Comparison of ENCODE assay signal across 1 cellular context in the genomic region with DNA sequence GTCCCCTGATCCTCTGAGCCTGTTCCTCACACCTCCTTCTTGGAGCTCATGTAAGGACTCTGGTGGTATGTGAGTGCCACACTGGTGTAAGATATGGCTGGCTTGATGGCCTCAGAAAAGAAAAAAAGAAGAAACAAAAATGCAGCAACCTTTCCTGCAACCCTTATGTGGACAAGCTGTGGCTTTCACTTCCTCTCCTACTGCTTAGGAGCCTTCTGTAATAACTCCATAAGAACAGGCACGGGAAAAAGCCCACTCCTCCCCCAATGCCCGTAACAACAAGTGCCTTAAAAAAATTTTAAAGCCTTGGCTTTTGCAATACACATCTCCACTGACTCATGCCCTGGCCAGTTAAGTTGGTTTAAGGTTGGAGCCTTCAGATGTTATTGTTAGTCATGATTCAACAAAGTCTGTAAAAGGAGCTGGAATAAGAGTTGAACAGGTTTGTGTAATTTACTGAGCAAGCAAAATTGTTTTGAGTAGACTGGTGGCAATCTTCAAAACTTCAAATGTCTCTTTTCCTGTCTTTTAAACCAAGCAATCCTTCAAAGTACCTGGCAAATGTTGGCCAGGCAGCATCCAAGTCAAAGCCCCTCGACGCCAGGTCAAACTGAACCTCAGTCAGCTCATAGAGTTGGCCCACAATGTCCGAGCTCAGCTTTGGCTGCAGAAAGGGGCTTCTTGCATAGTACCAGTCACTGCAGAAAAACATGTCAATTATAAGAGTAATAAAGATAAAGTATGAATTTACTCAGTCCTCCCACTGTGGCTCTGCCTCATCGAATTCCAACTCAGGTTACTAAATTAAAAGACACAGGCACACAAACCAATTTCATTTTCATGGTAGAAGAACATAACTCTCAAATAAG.
TF ChIP-seq lines count a peak whose summit lies in the region.

No MANE protein-coding gene starts in this region.

TF ChIP-seq in GM12878, 131 proteins besides CTCF, POLR2A, EP300 and RAD21 (continues in another document):
- no peak for TF ChIP-seq TARDBP (IDR thresholded peaks at IDR 0.05; ENCODE audit: borderline replicate concordance)
- TF ChIP-seq YY1 (IDR thresholded peaks at IDR 0.05; ENCODE audit: low read depth, low read length): peak; percentile 13; the same call in 1 of the 2 replicates
- no peak for TF ChIP-seq TAF1 (IDR thresholded peaks at IDR 0.05; ENCODE audit: borderline replicate concordance, low read depth, low read length)
- TF ChIP-seq KDM1A (IDR thresholded peaks at IDR 0.05; ENCODE audit: borderline replicate concordance): no peak
- TF ChIP-seq MTA2 (IDR thresholded peaks at IDR 0.05; ENCODE audit: low read depth): no peak
- TF ChIP-seq SPI1 (IDR thresholded peaks at IDR 0.05; ENCODE audit: borderline replicate concordance, insufficient read depth, low read depth, low read length): peak; percentile 95
- TF ChIP-seq, protein P1, sequence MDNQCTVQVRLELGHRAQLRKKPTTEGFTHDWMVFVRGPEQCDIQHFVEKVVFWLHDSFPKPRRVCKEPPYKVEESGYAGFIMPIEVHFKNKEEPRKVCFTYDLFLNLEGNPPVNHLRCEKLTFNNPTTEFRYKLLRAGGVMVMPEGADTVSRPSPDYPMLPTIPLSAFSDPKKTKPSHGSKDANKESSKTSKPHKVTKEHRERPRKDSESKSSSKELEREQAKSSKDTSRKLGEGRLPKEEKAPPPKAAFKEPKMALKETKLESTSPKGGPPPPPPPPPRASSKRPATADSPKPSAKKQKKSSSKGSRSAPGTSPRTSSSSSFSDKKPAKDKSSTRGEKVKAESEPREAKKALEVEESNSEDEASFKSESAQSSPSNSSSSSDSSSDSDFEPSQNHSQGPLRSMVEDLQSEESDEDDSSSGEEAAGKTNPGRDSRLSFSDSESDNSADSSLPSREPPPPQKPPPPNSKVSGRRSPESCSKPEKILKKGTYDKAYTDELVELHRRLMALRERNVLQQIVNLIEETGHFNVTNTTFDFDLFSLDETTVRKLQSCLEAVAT (IDR thresholded peaks at IDR 0.05): peak; percentile 50; the same call in 1 of the 2 replicates
- 0 out of 2 replicates have a peak, but pooled peaks have one; percentile 22 for TF ChIP-seq IRF4 (IDR thresholded peaks at IDR 0.05; ENCODE audit: low read depth, low read length)
- TF ChIP-seq ZBED1 (IDR thresholded peaks at IDR 0.05; ENCODE audit: borderline replicate concordance): no peak
- TF ChIP-seq JUND (IDR thresholded peaks at IDR 0.05; ENCODE audit: low read depth, low read length): no peak
- peak; percentile 62 to 83 for TF ChIP-seq SRF (IDR thresholded peaks at IDR 0.05; ENCODE audit: low read depth in 2 of 2, low read length in 2 of 2)
- no peak for TF ChIP-seq MYC (IDR thresholded peaks at IDR 0.05; ENCODE audit: insufficient read depth, insufficient read length, insufficient replicate concordance, low read length, severe bottlenecking)
- TF ChIP-seq CREM (IDR thresholded peaks at IDR 0.05; ENCODE audit: low read depth): 0 out of 2 replicates have a peak, but pooled peaks have one; percentile 30
- 0 out of 4 replicates have a peak, but pooled peaks of 1 of the 2 experiments have one; percentile 24 for TF ChIP-seq BHLHE40 (IDR thresholded peaks at IDR 0.05; ENCODE audit: borderline replicate concordance in 1 of 2, low read depth in 2 of 2, low read length in 1 of 2)
- no peak for TF ChIP-seq POU2F2 (IDR thresholded peaks at IDR 0.05; ENCODE audit: borderline replicate concordance, low read depth, low read length)
- no peak for TF ChIP-seq NFYA (IDR thresholded peaks at IDR 0.05; ENCODE audit: borderline replicate concordance, low read depth, low read length)
- TF ChIP-seq, protein P2, sequence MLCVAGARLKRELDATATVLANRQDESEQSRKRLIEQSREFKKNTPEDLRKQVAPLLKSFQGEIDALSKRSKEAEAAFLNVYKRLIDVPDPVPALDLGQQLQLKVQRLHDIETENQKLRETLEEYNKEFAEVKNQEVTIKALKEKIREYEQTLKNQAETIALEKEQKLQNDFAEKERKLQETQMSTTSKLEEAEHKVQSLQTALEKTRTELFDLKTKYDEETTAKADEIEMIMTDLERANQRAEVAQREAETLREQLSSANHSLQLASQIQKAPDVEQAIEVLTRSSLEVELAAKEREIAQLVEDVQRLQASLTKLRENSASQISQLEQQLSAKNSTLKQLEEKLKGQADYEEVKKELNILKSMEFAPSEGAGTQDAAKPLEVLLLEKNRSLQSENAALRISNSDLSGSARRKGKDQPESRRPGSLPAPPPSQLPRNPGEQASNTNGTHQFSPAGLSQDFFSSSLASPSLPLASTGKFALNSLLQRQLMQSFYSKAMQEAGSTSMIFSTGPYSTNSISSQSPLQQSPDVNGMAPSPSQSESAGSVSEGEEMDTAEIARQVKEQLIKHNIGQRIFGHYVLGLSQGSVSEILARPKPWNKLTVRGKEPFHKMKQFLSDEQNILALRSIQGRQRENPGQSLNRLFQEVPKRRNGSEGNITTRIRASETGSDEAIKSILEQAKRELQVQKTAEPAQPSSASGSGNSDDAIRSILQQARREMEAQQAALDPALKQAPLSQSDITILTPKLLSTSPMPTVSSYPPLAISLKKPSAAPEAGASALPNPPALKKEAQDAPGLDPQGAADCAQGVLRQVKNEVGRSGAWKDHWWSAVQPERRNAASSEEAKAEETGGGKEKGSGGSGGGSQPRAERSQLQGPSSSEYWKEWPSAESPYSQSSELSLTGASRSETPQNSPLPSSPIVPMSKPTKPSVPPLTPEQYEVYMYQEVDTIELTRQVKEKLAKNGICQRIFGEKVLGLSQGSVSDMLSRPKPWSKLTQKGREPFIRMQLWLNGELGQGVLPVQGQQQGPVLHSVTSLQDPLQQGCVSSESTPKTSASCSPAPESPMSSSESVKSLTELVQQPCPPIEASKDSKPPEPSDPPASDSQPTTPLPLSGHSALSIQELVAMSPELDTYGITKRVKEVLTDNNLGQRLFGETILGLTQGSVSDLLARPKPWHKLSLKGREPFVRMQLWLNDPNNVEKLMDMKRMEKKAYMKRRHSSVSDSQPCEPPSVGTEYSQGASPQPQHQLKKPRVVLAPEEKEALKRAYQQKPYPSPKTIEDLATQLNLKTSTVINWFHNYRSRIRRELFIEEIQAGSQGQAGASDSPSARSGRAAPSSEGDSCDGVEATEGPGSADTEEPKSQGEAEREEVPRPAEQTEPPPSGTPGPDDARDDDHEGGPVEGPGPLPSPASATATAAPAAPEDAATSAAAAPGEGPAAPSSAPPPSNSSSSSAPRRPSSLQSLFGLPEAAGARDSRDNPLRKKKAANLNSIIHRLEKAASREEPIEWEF (IDR thresholded peaks at IDR 0.05; ENCODE audit: insufficient replicate concordance, low read depth, low read length): no peak
- TF ChIP-seq, protein P3, sequence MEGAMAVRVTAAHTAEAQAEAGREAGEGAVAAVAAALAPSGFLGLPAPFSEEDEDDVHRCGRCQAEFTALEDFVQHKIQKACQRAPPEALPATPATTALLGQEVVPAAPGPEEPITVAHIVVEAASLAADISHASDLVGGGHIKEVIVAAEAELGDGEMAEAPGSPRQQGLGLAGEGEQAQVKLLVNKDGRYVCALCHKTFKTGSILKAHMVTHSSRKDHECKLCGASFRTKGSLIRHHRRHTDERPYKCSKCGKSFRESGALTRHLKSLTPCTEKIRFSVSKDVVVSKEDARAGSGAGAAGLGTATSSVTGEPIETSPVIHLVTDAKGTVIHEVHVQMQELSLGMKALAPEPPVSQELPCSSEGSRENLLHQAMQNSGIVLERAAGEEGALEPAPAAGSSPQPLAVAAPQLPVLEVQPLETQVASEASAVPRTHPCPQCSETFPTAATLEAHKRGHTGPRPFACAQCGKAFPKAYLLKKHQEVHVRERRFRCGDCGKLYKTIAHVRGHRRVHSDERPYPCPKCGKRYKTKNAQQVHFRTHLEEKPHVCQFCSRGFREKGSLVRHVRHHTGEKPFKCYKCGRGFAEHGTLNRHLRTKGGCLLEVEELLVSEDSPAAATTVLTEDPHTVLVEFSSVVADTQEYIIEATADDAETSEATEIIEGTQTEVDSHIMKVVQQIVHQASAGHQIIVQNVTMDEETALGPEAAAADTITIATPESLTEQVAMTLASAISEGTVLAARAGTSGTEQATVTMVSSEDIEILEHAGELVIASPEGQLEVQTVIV (IDR thresholded peaks at IDR 0.05; ENCODE audit: borderline replicate concordance, partially characterized antibody): no peak
- TF ChIP-seq SREBF1 (IDR thresholded peaks at IDR 0.05; ENCODE audit: low read length): no peak
- TF ChIP-seq, protein P4, sequence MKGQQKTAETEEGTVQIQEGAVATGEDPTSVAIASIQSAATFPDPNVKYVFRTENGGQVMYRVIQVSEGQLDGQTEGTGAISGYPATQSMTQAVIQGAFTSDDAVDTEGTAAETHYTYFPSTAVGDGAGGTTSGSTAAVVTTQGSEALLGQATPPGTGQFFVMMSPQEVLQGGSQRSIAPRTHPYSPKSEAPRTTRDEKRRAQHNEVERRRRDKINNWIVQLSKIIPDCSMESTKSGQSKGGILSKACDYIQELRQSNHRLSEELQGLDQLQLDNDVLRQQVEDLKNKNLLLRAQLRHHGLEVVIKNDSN (IDR thresholded peaks at IDR 0.05; ENCODE audit: borderline replicate concordance, extremely low read length, insufficient read depth, low read depth, low read length): no peak
- TF ChIP-seq IKZF2 (IDR thresholded peaks at IDR 0.05): peak; percentile 77 to 83
- TF ChIP-seq ZNF622 (IDR thresholded peaks at IDR 0.05): no peak
- TF ChIP-seq STAT3 (IDR thresholded peaks at IDR 0.05; ENCODE audit: low read depth, low read length): no peak
- no peak for TF ChIP-seq NBN (IDR thresholded peaks at IDR 0.05)
- TF ChIP-seq CEBPB (IDR thresholded peaks at IDR 0.05; ENCODE audit: borderline replicate concordance in 1 of 2, low read depth in 2 of 2, low read length in 2 of 2): no peak
- TF ChIP-seq BCL11A (IDR thresholded peaks at IDR 0.05; ENCODE audit: low read depth, low read length): no peak
- TF ChIP-seq SREBF2 (IDR thresholded peaks at IDR 0.05; ENCODE audit: low read length): no peak
- TF ChIP-seq, protein P5, sequence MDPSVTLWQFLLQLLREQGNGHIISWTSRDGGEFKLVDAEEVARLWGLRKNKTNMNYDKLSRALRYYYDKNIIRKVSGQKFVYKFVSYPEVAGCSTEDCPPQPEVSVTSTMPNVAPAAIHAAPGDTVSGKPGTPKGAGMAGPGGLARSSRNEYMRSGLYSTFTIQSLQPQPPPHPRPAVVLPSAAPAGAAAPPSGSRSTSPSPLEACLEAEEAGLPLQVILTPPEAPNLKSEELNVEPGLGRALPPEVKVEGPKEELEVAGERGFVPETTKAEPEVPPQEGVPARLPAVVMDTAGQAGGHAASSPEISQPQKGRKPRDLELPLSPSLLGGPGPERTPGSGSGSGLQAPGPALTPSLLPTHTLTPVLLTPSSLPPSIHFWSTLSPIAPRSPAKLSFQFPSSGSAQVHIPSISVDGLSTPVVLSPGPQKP (IDR thresholded peaks at IDR 0.05; ENCODE audit: low read depth, low read length): no peak
- TF ChIP-seq KLF5 (IDR thresholded peaks at IDR 0.05; ENCODE audit: partially characterized antibody): no peak
- TF ChIP-seq, protein P6, sequence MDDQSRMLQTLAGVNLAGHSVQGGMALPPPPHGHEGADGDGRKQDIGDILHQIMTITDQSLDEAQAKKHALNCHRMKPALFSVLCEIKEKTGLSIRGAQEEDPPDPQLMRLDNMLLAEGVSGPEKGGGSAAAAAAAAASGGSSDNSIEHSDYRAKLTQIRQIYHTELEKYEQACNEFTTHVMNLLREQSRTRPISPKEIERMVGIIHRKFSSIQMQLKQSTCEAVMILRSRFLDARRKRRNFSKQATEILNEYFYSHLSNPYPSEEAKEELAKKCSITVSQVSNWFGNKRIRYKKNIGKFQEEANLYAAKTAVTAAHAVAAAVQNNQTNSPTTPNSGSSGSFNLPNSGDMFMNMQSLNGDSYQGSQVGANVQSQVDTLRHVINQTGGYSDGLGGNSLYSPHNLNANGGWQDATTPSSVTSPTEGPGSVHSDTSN (IDR thresholded peaks at IDR 0.05; ENCODE audit: insufficient replicate concordance, low read depth, low read length): no peak
- TF ChIP-seq CBFB (IDR thresholded peaks at IDR 0.05; ENCODE audit: low read depth): 0 out of 2 replicates have a peak, but pooled peaks have one; percentile 31
- TF ChIP-seq EED (IDR thresholded peaks at IDR 0.05; ENCODE audit: low read depth): peak; percentile 86
- peak; percentile 78 for TF ChIP-seq IKZF1 (conservative IDR thresholded peaks at IDR 0.05)
- no peak for TF ChIP-seq ZSCAN29 (IDR thresholded peaks at IDR 0.05)
- TF ChIP-seq, protein P7, sequence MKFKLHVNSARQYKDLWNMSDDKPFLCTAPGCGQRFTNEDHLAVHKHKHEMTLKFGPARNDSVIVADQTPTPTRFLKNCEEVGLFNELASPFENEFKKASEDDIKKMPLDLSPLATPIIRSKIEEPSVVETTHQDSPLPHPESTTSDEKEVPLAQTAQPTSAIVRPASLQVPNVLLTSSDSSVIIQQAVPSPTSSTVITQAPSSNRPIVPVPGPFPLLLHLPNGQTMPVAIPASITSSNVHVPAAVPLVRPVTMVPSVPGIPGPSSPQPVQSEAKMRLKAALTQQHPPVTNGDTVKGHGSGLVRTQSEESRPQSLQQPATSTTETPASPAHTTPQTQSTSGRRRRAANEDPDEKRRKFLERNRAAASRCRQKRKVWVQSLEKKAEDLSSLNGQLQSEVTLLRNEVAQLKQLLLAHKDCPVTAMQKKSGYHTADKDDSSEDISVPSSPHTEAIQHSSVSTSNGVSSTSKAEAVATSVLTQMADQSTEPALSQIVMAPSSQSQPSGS (IDR thresholded peaks at IDR 0.05; ENCODE audit: low read length): no peak
- no peak for TF ChIP-seq NFXL1 (IDR thresholded peaks at IDR 0.05; ENCODE audit: borderline replicate concordance)
- TF ChIP-seq ETV6 (conservative IDR thresholded peaks at IDR 0.05 in 1 of 2, IDR thresholded peaks at IDR 0.05 in 1 of 2; ENCODE audit: borderline replicate concordance in 1 of 2, low read depth in 1 of 2): no peak; a peak in 1 of 4 replicates
- TF ChIP-seq, protein P8, sequence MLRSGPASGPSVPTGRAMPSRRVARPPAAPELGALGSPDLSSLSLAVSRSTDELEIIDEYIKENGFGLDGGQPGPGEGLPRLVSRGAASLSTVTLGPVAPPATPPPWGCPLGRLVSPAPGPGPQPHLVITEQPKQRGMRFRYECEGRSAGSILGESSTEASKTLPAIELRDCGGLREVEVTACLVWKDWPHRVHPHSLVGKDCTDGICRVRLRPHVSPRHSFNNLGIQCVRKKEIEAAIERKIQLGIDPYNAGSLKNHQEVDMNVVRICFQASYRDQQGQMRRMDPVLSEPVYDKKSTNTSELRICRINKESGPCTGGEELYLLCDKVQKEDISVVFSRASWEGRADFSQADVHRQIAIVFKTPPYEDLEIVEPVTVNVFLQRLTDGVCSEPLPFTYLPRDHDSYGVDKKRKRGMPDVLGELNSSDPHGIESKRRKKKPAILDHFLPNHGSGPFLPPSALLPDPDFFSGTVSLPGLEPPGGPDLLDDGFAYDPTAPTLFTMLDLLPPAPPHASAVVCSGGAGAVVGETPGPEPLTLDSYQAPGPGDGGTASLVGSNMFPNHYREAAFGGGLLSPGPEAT (IDR thresholded peaks at IDR 0.05; ENCODE audit: low read depth): 0 out of 2 replicates have a peak, but pooled peaks have one; percentile 51
- no peak for TF ChIP-seq MXI1 (IDR thresholded peaks at IDR 0.05; ENCODE audit: low read depth, low read length)
- no peak for TF ChIP-seq ATF7 (IDR thresholded peaks at IDR 0.05; ENCODE audit: low read depth)
- peak; percentile 24; the same call in 1 of the 2 replicates for TF ChIP-seq HDGF (IDR thresholded peaks at IDR 0.05)
- TF ChIP-seq FOXK2 (IDR thresholded peaks at IDR 0.05): no peak
